1 cellular context compared by ENCODE assay signal in genomic region chr3:9846931-9847488, GRCh38.
TF ChIP-seq lines count a peak whose summit lies in the region.

No MANE protein-coding gene starts in this region.

TF ChIP-seq in HepG2, 621 proteins besides CTCF, POLR2A, EP300 and RAD21:
- TF ChIP-seq SNRNP70 (IDR thresholded peaks at IDR 0.05; ENCODE audit: low read depth, low read length) (no peak), ZNF687 (CRISPR knock-in tag; IDR thresholded peaks at IDR 0.05) (0 out of 2 replicates have a peak, but pooled peaks have one; percentile 5), ZNF207 (IDR thresholded peaks at IDR 0.05; ENCODE audit: borderline replicate concordance) (no peak), ZNF30 (CRISPR knock-in tag; IDR thresholded peaks at IDR 0.05) (no peak), ZNF264 (CRISPR knock-in tag; IDR thresholded peaks at IDR 0.05) (peak; percentile 93), SRSF1 (optimal IDR thresholded peaks at IDR 0.05; ENCODE audit: low read depth, low read length) (no peak), SNAPC5 (CRISPR knock-in tag; IDR thresholded peaks at IDR 0.05; ENCODE audit: borderline replicate concordance) (no peak), EHMT2 (IDR thresholded peaks at IDR 0.05; ENCODE audit: borderline replicate concordance, low read depth, low read length) (no peak), YY1 (IDR thresholded peaks at IDR 0.05; ENCODE audit: insufficient read depth, insufficient replicate concordance, low read depth, low read length) (no peak), ZNF3 (CRISPR knock-in tag; IDR thresholded peaks at IDR 0.05) (no peak), REXO4 (CRISPR knock-in tag; IDR thresholded peaks at IDR 0.05; ENCODE audit: borderline replicate concordance) (no peak), DBP (CRISPR knock-in tag; IDR thresholded peaks at IDR 0.05; ENCODE audit: not compliant biosample characterization) (no peak), ZC3H4 (CRISPR knock-in tag; IDR thresholded peaks at IDR 0.05; ENCODE audit: borderline replicate concordance) (no peak), NFKBIZ (CRISPR knock-in tag; IDR thresholded peaks at IDR 0.05) (no peak), ZNF839 (CRISPR knock-in tag; IDR thresholded peaks at IDR 0.05; ENCODE audit: borderline replicate concordance) (no peak), SKIL (CRISPR knock-in tag; IDR thresholded peaks at IDR 0.05; ENCODE audit: borderline replicate concordance) (no peak), SMAD3 (CRISPR knock-in tag; IDR thresholded peaks at IDR 0.05) (no peak), ZNF75D (CRISPR knock-in tag; IDR thresholded peaks at IDR 0.05; ENCODE audit: borderline replicate concordance) (no peak), TGIF2 (CRISPR knock-in tag; IDR thresholded peaks at IDR 0.05) (no peak), ZNF12 (CRISPR knock-in tag; IDR thresholded peaks at IDR 0.05) (0 out of 2 replicates have a peak, but pooled peaks have one; percentile 13), SSRP1 (CRISPR knock-in tag; IDR thresholded peaks at IDR 0.05) (no peak), HNRNPH1 (optimal IDR thresholded peaks at IDR 0.05; ENCODE audit: low read depth, low read length) (no peak), SALL1 (CRISPR knock-in tag; IDR thresholded peaks at IDR 0.05) (no peak), MXD3 (CRISPR knock-in tag; IDR thresholded peaks at IDR 0.05) (no peak), PRPF4 (IDR thresholded peaks at IDR 0.05; ENCODE audit: low read depth, low read length, poor library complexity, severe bottlenecking) (no peak)
- TF ChIP-seq, protein P1, sequence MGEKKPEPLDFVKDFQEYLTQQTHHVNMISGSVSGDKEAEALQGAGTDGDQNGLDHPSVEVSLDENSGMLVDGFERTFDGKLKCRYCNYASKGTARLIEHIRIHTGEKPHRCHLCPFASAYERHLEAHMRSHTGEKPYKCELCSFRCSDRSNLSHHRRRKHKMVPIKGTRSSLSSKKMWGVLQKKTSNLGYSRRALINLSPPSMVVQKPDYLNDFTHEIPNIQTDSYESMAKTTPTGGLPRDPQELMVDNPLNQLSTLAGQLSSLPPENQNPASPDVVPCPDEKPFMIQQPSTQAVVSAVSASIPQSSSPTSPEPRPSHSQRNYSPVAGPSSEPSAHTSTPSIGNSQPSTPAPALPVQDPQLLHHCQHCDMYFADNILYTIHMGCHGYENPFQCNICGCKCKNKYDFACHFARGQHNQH (CRISPR knock-in tag; IDR thresholded peaks at IDR 0.05), result no peak
